In the genomic region with DNA sequence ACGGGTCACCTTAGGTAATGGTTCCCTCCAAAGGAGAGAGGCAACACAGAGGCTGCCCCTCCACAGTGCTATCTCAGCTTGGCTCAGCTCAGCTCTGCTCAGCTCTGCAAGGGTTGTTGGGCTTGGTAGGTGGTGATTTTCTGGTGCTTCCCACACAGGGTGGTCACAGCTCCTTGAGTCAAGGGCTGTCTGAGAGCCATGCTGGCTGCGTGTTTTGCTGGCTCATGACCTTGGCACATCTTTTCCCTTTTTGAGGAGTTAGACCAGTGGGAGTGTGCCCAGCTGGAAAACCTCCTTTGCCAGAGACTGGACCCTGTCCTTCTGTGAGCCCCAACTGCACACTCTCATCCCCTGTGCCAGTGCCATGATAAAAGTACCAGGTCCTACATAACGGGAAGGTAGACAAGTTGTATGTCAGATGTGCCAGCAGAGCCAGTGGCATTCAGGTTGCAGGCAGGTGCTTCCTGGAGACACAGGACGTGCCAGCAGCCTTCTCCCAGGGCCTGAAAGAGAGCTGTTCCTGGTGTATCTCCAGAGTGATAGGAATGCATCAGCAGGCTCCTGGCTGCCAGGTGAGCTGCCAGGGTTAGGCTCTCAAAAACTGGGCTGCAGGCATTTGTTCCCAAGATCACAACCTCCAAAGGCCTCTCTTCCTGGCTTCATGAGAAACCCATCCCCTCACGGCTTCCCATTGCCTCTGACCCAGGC, we compare ENCODE assay signal across 18 cellular contexts.
DNase-seq lines count a peak whose midpoint lies in the region; ATAC-seq and TF ChIP-seq lines count a peak whose summit lies in the region.
"Had no signal": no experiment of that assay in that cellular context is flagged by ENCODE, and none has a peak within 500 bp of the region (broad histone marks: within the 10 kb centered on the region; RNA-seq: fewer than 3 reads in every experiment).

No MANE protein-coding gene starts in this region.

- 83 to 92% methylated on average over 3 to 5 of the region's 5 CpGs for WGBS in endodermal cell (ENCODE audit: insufficient coverage in 1 of 2, insufficient read length in 1 of 2), 2 experiments
- WGBS in lung, 2 donors, result 76 to 94% methylated on average over 5 of the region's 5 CpGs
- 42 to 49% methylated on average over 4 to 5 of the region's 5 CpGs for whole genome bisulfite sequencing in thyroid gland, 2 donors

- H3K36me3 Mint-ChIP-seq in endodermal cell (ENCODE audit: low read depth), result no peaks in the 10 kb centered on the region
- H3K36me3 Mint-ChIP-seq: CD4-positive, CD25-positive, alpha-beta regulatory T cell; CD8-positive, alpha-beta memory T cell had no signal

- intact Hi-C loops in Panc1 (cut with micrococcal nuclease; ENCODE audit: unreplicated experiment), result no loop called here
- intact Hi-C loops in thyroid gland (cut with DNase I), result no loop called here

- no peak for TF ChIP-seq CTCF in Panc1 (IDR thresholded peaks at IDR 0.05)
- no peak for TF ChIP-seq CTCF in endodermal cell (conservative IDR thresholded peaks at IDR 0.05)
- TF ChIP-seq CTCF in lung (IDR thresholded peaks at IDR 0.05; ENCODE audit: control extremely low read depth, extremely low read depth), result no peak
- TF ChIP-seq CTCF in thyroid gland (IDR thresholded peaks at IDR 0.05), result no peak

- in situ Hi-C loops in Panc1 (cut with HindIII; ENCODE audit: low pct_unique_long_range_greater_than_20kb, low sequenced_read_pairs), result no loop called here

- CTCF ChIA-PET in Panc1 (lab: Charles Lee), result no interaction called here

- no peak overlapping the region for H3K9ac ChIP-seq in endodermal cell (ENCODE audit: extremely low read depth, low read length, poor library complexity, severe bottlenecking)
- H3K9ac ChIP-seq: GM23248 had no signal

- TF ChIP-seq POLR2A in thyroid gland (IDR thresholded peaks at IDR 0.05), result no peak

- H3K36me3 ChIP-seq in Panc1 (ENCODE audit: control insufficient read depth, insufficient read depth, low read length) (no peaks in the 10 kb centered on the region), endodermal cell (ENCODE audit: control insufficient read depth, insufficient read depth, low read length) (no peaks in the 10 kb centered on the region), lung (ENCODE audit: control insufficient read depth in 2 of 2, insufficient read depth in 2 of 2, low read length in 2 of 2) (no peaks in the 10 kb centered on the region), thyroid gland (no peaks in the 10 kb centered on the region)
- H3K36me3 ChIP-seq: BE2C had no signal

- DNase-seq in Panc1 (ENCODE audit: low read depth, low spot score), result no peak
- DNase-seq in endodermal cell, result peak; percentile 21
- DNase-seq in lung (ENCODE audit: low spot score), result peak; percentile 25
- peak; percentile 49 to 73 for DNase-seq in thyroid gland
- DNase-seq in activated gamma-delta T cell treated with Interleukin-2 at 50 U/mL for 16 hours, result no peak
- DNase-seq in DMS79 treated with DMSO at 0.1 percent for 48 hours (lab: John Stamatoyannopoulos, UW), result no peak
- DNase-seq: ACHN; BE2C; C1 segment of cervical spinal cord; CD4-positive, CD25-positive, alpha-beta regulatory T cell; CD8-positive, alpha-beta memory T cell; COR-L47; DMS 273 treated with DMSO at 0.1 percent for 48 hours; DMS53; GM23248; HCEC 1CT had no signal

- H3K4me3 Mint-ChIP-seq in endodermal cell, result no peak overlapping the region
- H3K4me3 Mint-ChIP-seq: CD4-positive, CD25-positive, alpha-beta regulatory T cell; CD8-positive, alpha-beta memory T cell had no signal

- H3K9me3 ChIP-seq in Panc1 (ENCODE audit: control insufficient read depth, insufficient read depth, low read depth, low read length) (no peaks in the 10 kb centered on the region), endodermal cell (ENCODE audit: control insufficient read depth, low read length) (no peaks in the 10 kb centered on the region), lung (ENCODE audit: control insufficient read depth in 2 of 2, insufficient read depth in 1 of 2, low read length in 1 of 2) (peaks cover 0 to 3% of the 10 kb centered on the region in 2 donors), thyroid gland (no peaks in the 10 kb centered on the region)
- H3K9me3 ChIP-seq: BE2C had no signal

- no peaks in the 10 kb centered on the region for H3K4me1 ChIP-seq in Panc1 (ENCODE audit: control insufficient read depth, insufficient read depth, low read length)
- H3K4me1 ChIP-seq in endodermal cell (ENCODE audit: control insufficient read depth, insufficient read depth, low read length), result no peaks in the 10 kb centered on the region
- H3K4me1 ChIP-seq in lung (ENCODE audit: control insufficient read depth in 2 of 2, insufficient read depth in 2 of 2, low read length in 2 of 2), result no peaks in the 10 kb centered on the region
- peaks cover 16 to 35% of the 10 kb centered on the region in 2 donors for H3K4me1 ChIP-seq in thyroid gland
- H3K4me1 ChIP-seq: BE2C had no signal

- no peaks in the 10 kb centered on the region; the same call in 1 of the 2 replicates for H3K27me3 ChIP-seq in Panc1 (ENCODE audit: control insufficient read depth, insufficient read depth, low read length)
- H3K27me3 ChIP-seq in endodermal cell (ENCODE audit: control insufficient read depth, insufficient read depth, low read length, poor library complexity, severe bottlenecking), result no peaks in the 10 kb centered on the region
- no peaks in the 10 kb centered on the region for H3K27me3 ChIP-seq in lung (ENCODE audit: control insufficient read depth, insufficient read depth)
- no peaks in the 10 kb centered on the region for H3K27me3 ChIP-seq in thyroid gland

- ATAC-seq in Panc1, result peak; percentile 45; the same call in 1 of the 2 replicates
- ATAC-seq in lung (ENCODE audit: insufficient read depth, low FRiP score), result no peak
- no peak for ATAC-seq in HG02678 (IDR thresholded peaks at IDR 0.05; ENCODE audit: unreplicated experiment)

- H3K4me3 ChIP-seq in Panc1 (ENCODE audit: low read depth in 2 of 2, low read length in 2 of 2) (no peak overlapping the region), endodermal cell (ENCODE audit: low read length) (no peak overlapping the region), lung (no peak overlapping the region), thyroid gland (replicated peaks in 1 of 3) (no peak overlapping the region)
- H3K4me3 ChIP-seq: GM23248 had no signal

- H3K9me3 Mint-ChIP-seq in endodermal cell, result no peaks in the 10 kb centered on the region

- no peak overlapping the region for H3K27ac Mint-ChIP-seq in endodermal cell
- H3K27ac Mint-ChIP-seq: CD4-positive, CD25-positive, alpha-beta regulatory T cell; CD8-positive, alpha-beta memory T cell had no signal

- H3K27ac ChIP-seq in Panc1 (ENCODE audit: low read length) (no peak overlapping the region), endodermal cell (ENCODE audit: low read depth, low read length) (no peak overlapping the region), lung (ENCODE audit: low read depth in 1 of 2, low read length in 1 of 2) (no peak overlapping the region), thyroid gland (no peak overlapping the region)
- H3K27ac ChIP-seq: GM23248, HL-60 had no signal

- BruUV-seq in Panc1 (replicated peaks; lab: Mats Ljungman, UMichigan), result no TSS peak

- POLR2A ChIA-PET in Panc1 (lab: Charles Lee), result no interaction called here

- no peaks in the 10 kb centered on the region for H3K27me3 Mint-ChIP-seq in endodermal cell (ENCODE audit: insufficient read depth)
- H3K27me3 Mint-ChIP-seq: CD4-positive, CD25-positive, alpha-beta regulatory T cell had no signal

- peaks cover under 1% of the 10 kb centered on the region for H3K4me1 Mint-ChIP-seq in endodermal cell
- H3K4me1 Mint-ChIP-seq: CD4-positive, CD25-positive, alpha-beta regulatory T cell; CD8-positive, alpha-beta memory T cell had no signal

Comparison
In these comparisons a context has a peak if more than half of its experiments do, and no peak if none do; other contexts are left out.
1. DNase-seq: peak in endodermal cell (single experiment), lung (single experiment) and thyroid gland (2 of 2); none in Panc1 (single experiment), activated gamma-delta T cell treated with Interleukin-2 at 50 U/mL for 16 hours (single experiment) and DMS79 treated with DMSO at 0.1 percent for 48 hours (single experiment).